Comparison of ENCODE assay signal across 7 cellular contexts in the genomic region with DNA sequence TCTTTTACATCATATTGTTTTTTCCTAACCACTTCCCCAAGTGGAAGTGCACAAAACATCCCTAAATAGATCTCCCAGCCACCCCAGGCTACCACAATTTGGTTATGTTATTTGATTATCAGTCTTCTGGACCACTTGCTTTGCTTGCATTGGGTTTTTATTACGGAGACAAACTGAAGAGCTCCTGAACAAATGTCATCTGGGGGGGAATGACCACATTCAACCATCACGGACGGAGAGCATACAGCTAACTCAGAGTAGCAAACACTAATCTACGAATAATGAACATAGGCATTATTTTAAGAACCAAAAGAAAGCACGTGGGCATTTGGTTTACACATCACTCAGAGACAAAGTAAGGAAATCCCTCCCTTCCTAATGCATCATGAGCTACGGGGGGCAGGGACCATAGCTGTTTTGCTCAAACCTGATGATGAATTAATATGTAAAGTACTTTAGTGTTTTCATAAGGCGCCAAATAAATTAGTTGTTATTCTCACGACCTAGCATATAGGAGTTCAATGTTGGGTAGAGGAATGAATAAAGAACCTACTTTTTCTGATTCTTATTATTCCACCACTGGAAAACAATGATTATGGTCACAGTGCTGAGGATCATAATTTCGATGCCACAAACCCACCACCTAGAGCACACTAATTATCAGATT. TPM values are rescaled to one million over a fixed set of nuclear protein-coding genes. Genes with fewer than 3 reads are reported as not detected.
DNase-seq lines count a peak whose midpoint lies in the region; ATAC-seq and TF ChIP-seq lines count a peak whose summit lies in the region.

No MANE protein-coding gene starts in this region.

- ATAC-seq in GM18870 (IDR thresholded peaks at IDR 0.05; ENCODE audit: unreplicated experiment), result peak; percentile 19

- H3K9me3 ChIP-seq in OCI-LY1 (ENCODE audit: low read length), result no peaks in the 10 kb centered on the region

- H3K4me1 ChIP-seq in OCI-LY1 (ENCODE audit: insufficient read depth, low read length, severe bottlenecking) (peaks cover 64% of the 10 kb centered on the region), urinary bladder (ENCODE audit: insufficient read depth) (no peaks in the 10 kb centered on the region)

- H3K9ac ChIP-seq in OCI-LY1 (ENCODE audit: low read length), result peak overlapping the region; percentile 85

- 16% methylated on average over 9 of the region's 9 CpGs for WGBS in urinary bladder

- H2AFZ ChIP-seq in OCI-LY1 (ENCODE audit: low read length), result peak overlapping the region; percentile 7; the same call in 1 of the 2 replicates

- no peaks in the 10 kb centered on the region for H3F3A ChIP-seq in OCI-LY1 (ENCODE audit: insufficient read depth, low read length)

- TF ChIP-seq CTCF in OCI-LY1 (IDR thresholded peaks at IDR 0.05; ENCODE audit: low read length), result no peak

- no peaks in the 10 kb centered on the region for H4K20me1 ChIP-seq in OCI-LY1 (ENCODE audit: insufficient read depth, low read length)

- H3K9me2 ChIP-seq in OCI-LY1 (ENCODE audit: low read depth, low read length), result no peaks in the 10 kb centered on the region

- H3K27ac ChIP-seq in OCI-LY1 (ENCODE audit: low read depth, low read length, poor library complexity, severe bottlenecking) (peak overlapping the region; percentile 95), caudate nucleus (ENCODE audit: low read depth, low read length) (peak overlapping the region; percentile 93), urinary bladder (ENCODE audit: low read depth) (peak overlapping the region; percentile 16)

- H3K4me2 ChIP-seq in OCI-LY1 (ENCODE audit: low read length), result peak overlapping the region; percentile 91

- H3K4me3 ChIP-seq in OCI-LY1 (ENCODE audit: low read depth, low read length, poor library complexity, severe bottlenecking) (peak overlapping the region; percentile 69), urinary bladder (ENCODE audit: low read depth, low read length) (peak overlapping the region; percentile 96)

- DNase-seq in caudate nucleus (lab: John Stamatoyannopoulos, UW) (no peak), medulla oblongata (ENCODE audit: extremely low spot score) (peak; percentile 72), NCI-H1436 treated with DMSO at 0.1 percent for 48 hours (lab: John Stamatoyannopoulos, UW) (no peak), 8988T (no peak)

- peaks cover 5% of the 10 kb centered on the region; the same call in 1 of the 2 replicates for H3K36me3 ChIP-seq in OCI-LY1 (ENCODE audit: insufficient read depth, low read length)
- H3K36me3 ChIP-seq in urinary bladder (ENCODE audit: insufficient read depth), result no peaks in the 10 kb centered on the region

- peaks cover 34% of the 10 kb centered on the region for H3K79me2 ChIP-seq in OCI-LY1 (ENCODE audit: insufficient read depth, low read length)

- no peaks in the 10 kb centered on the region for H3K27me3 ChIP-seq in OCI-LY1 (ENCODE audit: insufficient read depth, low read length)

RNA-seq across cellular contexts. Expression of a gene that starts 11.6 kb away (rescaled TPM):
- 0.74 TPM for total RNA-seq in urinary bladder
- 0.53 TPM for polyA plus RNA-seq in urinary bladder

RNA-seq across cellular contexts. Expression of a gene that starts 18.2 kb away (rescaled TPM):
- total RNA-seq in urinary bladder, result 95.2 TPM
- 63.0 TPM for polyA plus RNA-seq in urinary bladder

Comparison
In these comparisons a context has a peak if more than half of its experiments do, and no peak if none do; other contexts are left out.
1. H3K27ac ChIP-seq: peak in every context shown above with its lines; median percentile 95 in OCI-LY1; 93 in caudate nucleus; 16 in urinary bladder.